Comparison of ENCODE assay signal across 1 cellular context in the genomic region with DNA sequence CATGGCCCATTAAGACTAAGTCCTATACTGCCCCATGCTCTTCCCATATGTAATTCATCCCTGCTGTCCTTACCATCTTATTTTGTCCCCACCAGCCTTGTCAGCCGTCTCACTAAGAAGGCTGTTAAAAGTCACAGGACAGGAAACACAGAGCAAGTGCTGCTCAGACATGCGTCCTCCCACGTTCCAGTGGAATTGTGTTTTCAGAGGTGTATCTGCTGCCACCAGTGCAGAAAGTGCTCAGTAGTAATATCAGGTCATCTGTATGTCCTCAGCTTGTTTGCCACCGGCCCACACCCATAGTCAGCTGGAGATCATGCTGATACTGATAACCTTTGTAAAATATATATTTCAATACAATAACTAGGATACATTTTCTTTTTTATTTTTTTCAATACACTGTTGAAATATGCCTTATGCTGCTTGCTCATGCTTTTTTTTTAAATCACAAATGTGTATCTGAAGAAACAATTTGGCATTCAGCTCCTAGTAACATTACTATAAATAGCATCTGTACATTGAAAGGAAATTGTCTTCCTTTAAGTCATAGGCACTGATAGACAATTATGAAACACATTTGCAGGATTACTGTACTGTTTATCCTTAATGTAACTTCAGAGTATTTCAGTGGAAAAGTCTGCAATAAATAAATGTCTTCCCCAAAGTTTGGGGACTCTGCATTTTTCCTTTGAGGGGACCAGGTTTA.
TF ChIP-seq lines count a peak whose summit lies in the region.

No MANE protein-coding gene starts in this region.

TF ChIP-seq in A549, 52 proteins besides CTCF, POLR2A, EP300 and RAD21 (continued from another document):
- TF ChIP-seq, protein P1, sequence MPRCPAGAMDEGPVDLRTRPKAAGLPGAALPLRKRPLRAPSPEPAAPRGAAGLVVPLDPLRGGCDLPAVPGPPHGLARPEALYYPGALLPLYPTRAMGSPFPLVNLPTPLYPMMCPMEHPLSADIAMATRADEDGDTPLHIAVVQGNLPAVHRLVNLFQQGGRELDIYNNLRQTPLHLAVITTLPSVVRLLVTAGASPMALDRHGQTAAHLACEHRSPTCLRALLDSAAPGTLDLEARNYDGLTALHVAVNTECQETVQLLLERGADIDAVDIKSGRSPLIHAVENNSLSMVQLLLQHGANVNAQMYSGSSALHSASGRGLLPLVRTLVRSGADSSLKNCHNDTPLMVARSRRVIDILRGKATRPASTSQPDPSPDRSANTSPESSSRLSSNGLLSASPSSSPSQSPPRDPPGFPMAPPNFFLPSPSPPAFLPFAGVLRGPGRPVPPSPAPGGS (IDR thresholded peaks at IDR 0.05): no peak
- TF ChIP-seq SREBF2 (IDR thresholded peaks at IDR 0.05): no peak
- no peak for TF ChIP-seq RARB (CRISPR knock-in tag; IDR thresholded peaks at IDR 0.05)
- no peak for TF ChIP-seq EHF (CRISPR knock-in tag; IDR thresholded peaks at IDR 0.05)
- TF ChIP-seq, protein P2, sequence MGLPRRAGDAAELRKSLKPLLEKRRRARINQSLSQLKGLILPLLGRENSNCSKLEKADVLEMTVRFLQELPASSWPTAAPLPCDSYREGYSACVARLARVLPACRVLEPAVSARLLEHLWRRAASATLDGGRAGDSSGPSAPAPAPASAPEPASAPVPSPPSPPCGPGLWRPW (IDR thresholded peaks at IDR 0.05): no peak
